12 cellular contexts compared by ENCODE assay signal in the genomic region with DNA sequence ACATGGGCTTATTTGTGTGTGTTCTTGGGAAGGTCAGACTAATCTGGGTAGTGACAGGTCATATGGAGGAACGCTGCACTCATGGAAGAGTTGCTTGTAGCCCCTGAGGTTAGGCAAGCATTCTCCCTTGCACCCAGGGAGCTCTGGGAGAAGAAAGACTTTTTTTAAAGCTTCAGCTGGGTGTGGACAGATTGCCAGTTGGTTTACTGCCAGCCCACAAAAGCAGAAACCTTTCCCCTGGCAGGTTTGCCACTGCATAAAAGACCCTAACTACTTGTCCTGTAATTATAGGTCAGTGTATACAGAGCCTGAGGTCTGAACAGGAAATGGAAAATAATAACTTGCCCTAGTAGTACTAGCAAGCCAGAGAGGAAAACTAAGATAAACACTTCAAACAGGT. TPM values are rescaled to one million over a fixed set of nuclear protein-coding genes. Genes with fewer than 3 reads are reported as not detected.
A peak's percentile ranks its signal among the peaks of the same experiment; 100 is the strongest.
DNase-seq lines count a peak whose midpoint lies in the region; ATAC-seq lines count a peak whose summit lies in the region.
"Had no signal": no experiment of that assay in that cellular context is flagged by ENCODE, and none has a peak within 500 bp of the region (broad histone marks: within the 10 kb centered on the region; RNA-seq: fewer than 3 reads in every experiment).

No MANE protein-coding gene starts in this region.

- ATAC-seq in HG02885 (IDR thresholded peaks at IDR 0.05; ENCODE audit: poor library complexity, unreplicated experiment) = peak; percentile 64
- no peak for ATAC-seq in stimulated activated memory B cell treated with anti-CD40 and anti-IgM and Interleukin-4, amounts not matched to agents 10 μg/mL and 1 μg/mL and 100 μg/mL, for 72 hours
- ATAC-seq: left cardiac atrium had no signal

- peaks cover 8% of the 10 kb centered on the region for H3K4me1 Mint-ChIP-seq in stimulated activated memory B cell treated with anti-CD40 and anti-IgM and Interleukin-4, amounts not matched to agents 10 μg/mL and 1 μg/mL and 100 μg/mL, for 72 hours

- H3K9me3 Mint-ChIP-seq in stimulated activated memory B cell treated with anti-CD40 and anti-IgM and Interleukin-4, amounts not matched to agents 10 μg/mL and 1 μg/mL and 100 μg/mL, for 72 hours = no peaks in the 10 kb centered on the region

- H3K27ac Mint-ChIP-seq in stimulated activated memory B cell treated with anti-CD40 and anti-IgM and Interleukin-4, amounts not matched to agents 10 μg/mL and 1 μg/mL and 100 μg/mL, for 72 hours = no peak overlapping the region
- H3K27ac Mint-ChIP-seq: CD4-positive, CD25-positive, alpha-beta regulatory T cell had no signal

- peak; percentile 18 for DNase-seq in ELF-1 (ENCODE audit: low read depth, low spot score)
- DNase-seq in NCI-H748 (lab: John Stamatoyannopoulos, UW; ENCODE audit: unreplicated experiment) = peak; percentile 92
- peak; percentile 18 for DNase-seq in myocyte (ENCODE audit: low read depth)
- no peak for DNase-seq in AML-193 (lab: John Stamatoyannopoulos, UW)
- DNase-seq in NCI-H446 (lab: John Stamatoyannopoulos, UW) = no peak
- DNase-seq in GF-D8 (lab: John Stamatoyannopoulos, UW) = no peak
- DNase-seq: amygdala; CD4-positive, CD25-positive, alpha-beta regulatory T cell; effector memory CD4-positive, alpha-beta T cell; left cardiac atrium had no signal

- no peaks in the 10 kb centered on the region for H3K36me3 Mint-ChIP-seq in stimulated activated memory B cell treated with anti-CD40 and anti-IgM and Interleukin-4, amounts not matched to agents 10 μg/mL and 1 μg/mL and 100 μg/mL, for 72 hours
- H3K36me3 Mint-ChIP-seq: CD4-positive, CD25-positive, alpha-beta regulatory T cell had no signal

- no peak overlapping the region for H3K4me3 Mint-ChIP-seq in stimulated activated memory B cell treated with anti-CD40 and anti-IgM and Interleukin-4, amounts not matched to agents 10 μg/mL and 1 μg/mL and 100 μg/mL, for 72 hours
- H3K4me3 Mint-ChIP-seq: CD4-positive, CD25-positive, alpha-beta regulatory T cell had no signal

- H3K27me3 Mint-ChIP-seq in stimulated activated memory B cell treated with anti-CD40 and anti-IgM and Interleukin-4, amounts not matched to agents 10 μg/mL and 1 μg/mL and 100 μg/mL, for 72 hours = no peaks in the 10 kb centered on the region

RNA-seq across cellular contexts. Expression of a gene that starts 7.4 kb away (rescaled TPM):
- 25.5 and 33.4 TPM in 2 replicates for total RNA-seq in myocyte
- polyA plus RNA-seq in myocyte (2012) = 20.0 TPM

Comparison
In these comparisons a context has a peak if more than half of its experiments do, and no peak if none do; other contexts are left out.
1. DNase-seq: peak in ELF-1 (single experiment), NCI-H748 (single experiment) and myocyte (single experiment); none in AML-193 (0 of 2), NCI-H446 (0 of 2) and GF-D8 (single experiment).